In genomic region chr22:37198290-37199102, GRCh38 we compare ENCODE assay signal across 1 cellular context.
A peak's percentile ranks its signal among the peaks of the same experiment; 100 is the strongest.
TF ChIP-seq lines count a peak whose summit lies in the region.

No MANE protein-coding gene starts in this region.

TF ChIP-seq in HEK293, 187 proteins besides CTCF, POLR2A, EP300 and RAD21 (continued from another document and continues in another):
- TF ChIP-seq PATZ1 (tag by site-specific recombination; IDR thresholded peaks at IDR 0.05) (peak; percentile 67), IKZF3 (tag by site-specific recombination; IDR thresholded peaks at IDR 0.05) (0 out of 2 replicates have a peak, but pooled peaks have one; percentile 17), ZNF112 (tag by site-specific recombination; IDR thresholded peaks at IDR 0.05) (no peak), ZNF654 (tag by site-specific recombination; IDR thresholded peaks at IDR 0.05; ENCODE audit: low read depth) (peak; percentile 54), ZNF398 (tag by site-specific recombination; IDR thresholded peaks at IDR 0.05) (peak; percentile 62; the same call in 1 of the 2 replicates), BCL11B (tag by site-specific recombination; IDR thresholded peaks at IDR 0.05; ENCODE audit: low read depth) (no peak), ZIC2 (tag by site-specific recombination; IDR thresholded peaks at IDR 0.05) (no peak), EGR2 (tag by site-specific recombination; IDR thresholded peaks at IDR 0.05; ENCODE audit: low read depth) (peak; percentile 67), ZNF473 (tag by site-specific recombination; IDR thresholded peaks at IDR 0.05) (no peak), PRDM10 (tag by site-specific recombination; IDR thresholded peaks at IDR 0.05) (0 out of 2 replicates have a peak, but pooled peaks have one; percentile 60), ZBTB49 (tag by site-specific recombination; IDR thresholded peaks at IDR 0.05; ENCODE audit: low read depth) (no peak), PRDM2 (tag by site-specific recombination; IDR thresholded peaks at IDR 0.05; ENCODE audit: borderline replicate concordance) (no peak), REPIN1 (tag by site-specific recombination; IDR thresholded peaks at IDR 0.05; ENCODE audit: low read depth) (no peak), AEBP2 (tag by site-specific recombination; IDR thresholded peaks at IDR 0.05; ENCODE audit: borderline replicate concordance) (no peak), ZNF138 (tag by site-specific recombination; IDR thresholded peaks at IDR 0.05; ENCODE audit: borderline replicate concordance) (no peak), ZNF692 (tag by site-specific recombination; IDR thresholded peaks at IDR 0.05) (no peak), ZNF37A (tag by site-specific recombination; IDR thresholded peaks at IDR 0.05) (no peak), ZNF394 (tag by site-specific recombination; IDR thresholded peaks at IDR 0.05; ENCODE audit: borderline replicate concordance) (no peak), FEZF1 (tag by site-specific recombination; IDR thresholded peaks at IDR 0.05) (no peak), ZSCAN18 (tag by site-specific recombination; IDR thresholded peaks at IDR 0.05) (no peak), ZBTB48 (tag by site-specific recombination; IDR thresholded peaks at IDR 0.05) (peak; percentile 97; the same call in 1 of the 2 replicates), ZNF513 (tag by site-specific recombination; IDR thresholded peaks at IDR 0.05) (no peak), ZFP69B (tag by site-specific recombination; IDR thresholded peaks at IDR 0.05) (no peak)
